20 cellular contexts compared by ENCODE assay signal in the genomic region with DNA sequence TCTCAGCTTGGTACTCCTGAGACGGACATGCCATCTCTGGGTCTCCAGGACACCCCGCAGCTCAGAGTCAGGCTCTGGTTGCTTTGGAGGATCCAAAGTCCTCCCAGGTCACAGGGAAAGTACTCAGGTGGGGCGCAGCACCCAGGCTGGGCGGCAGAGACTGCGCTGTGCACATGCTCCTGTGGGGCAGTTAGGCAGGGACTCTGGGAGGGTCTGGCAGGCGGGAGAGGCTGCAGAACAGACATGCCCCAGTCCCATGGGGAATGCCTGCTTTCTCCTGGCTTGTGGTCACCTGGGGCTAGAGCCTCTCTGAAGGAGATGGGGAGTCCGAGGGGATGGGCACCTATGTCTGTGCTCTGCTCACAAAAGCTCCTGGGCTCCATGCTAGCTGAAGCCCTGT. TPM values are rescaled to one million over a fixed set of nuclear protein-coding genes. Genes with fewer than 3 reads are reported as not detected.
DNase-seq lines count a peak whose midpoint lies in the region; ATAC-seq and TF ChIP-seq lines count a peak whose summit lies in the region.
"Had no signal": no experiment of that assay in that cellular context is flagged by ENCODE, and none has a peak within 500 bp of the region (broad histone marks: within the 10 kb centered on the region; RNA-seq: fewer than 3 reads in every experiment).

No MANE protein-coding gene starts in this region.

- no peak overlapping the region for H3K18ac ChIP-seq in neuronal stem cell (ENCODE audit: low read length)

- no peak overlapping the region for H3K9ac ChIP-seq in Loucy (ENCODE audit: low read depth, low read length, poor library complexity, severe bottlenecking)
- no peak overlapping the region for H3K9ac ChIP-seq in neuronal stem cell (ENCODE audit: low read depth, low read length, poor library complexity)
- H3K9ac ChIP-seq: BLaER1 treated with 17β-estradiol and CSF1 and Interleukin-3, amounts not matched to agents 10 nM and 100 nM had no signal

- no peak overlapping the region for H4K91ac ChIP-seq in neuronal stem cell (ENCODE audit: low read depth, low read length, poor library complexity)

- H3K4me2 ChIP-seq in Loucy (ENCODE audit: low read depth, low read length, poor library complexity, severe bottlenecking): no peak overlapping the region
- H3K4me2 ChIP-seq in neuronal stem cell (ENCODE audit: insufficient read depth, low read length, poor library complexity, severe bottlenecking): no peak overlapping the region
- H3K4me2 ChIP-seq: GM23338 had no signal

- H2BK12ac ChIP-seq in neuronal stem cell (ENCODE audit: low read length): no peak overlapping the region

- H3K79me1 ChIP-seq in neuronal stem cell (ENCODE audit: low read depth, low read length): no peaks in the 10 kb centered on the region

- no peak overlapping the region for H3K23ac ChIP-seq in neuronal stem cell (ENCODE audit: low read depth, low read length, poor library complexity)

- WGBS in esophagus muscularis mucosa: 75% methylated on average over 6 of the region's 7 CpGs
- no CpG with 5 or more reads among the region's 7 CpGs for WGBS in neuronal stem cell (ENCODE audit: extremely low coverage in 2 of 2, insufficient read length in 2 of 2, insufficient replicate concordance in 1 of 2), 2 donors

- DNase-seq in esophagus muscularis mucosa (ENCODE audit: extremely low spot score) (no peak), neuronal stem cell (ENCODE audit: low spot score) (no peak), upper lobe of right lung (no peak), T-helper 1 cell (no peak), cerebellar cortex (ENCODE audit: low spot score) (no peak), hippocampal formation (lab: John Stamatoyannopoulos, UW) (no peak)
- DNase-seq: ACHN, DND-41, NCI-H1417, NCI-H187, NCI-H446, NCI-H526 had no signal

- H3K27me3 ChIP-seq in Loucy (ENCODE audit: insufficient read depth, low read length, poor library complexity, severe bottlenecking) (no peaks in the 10 kb centered on the region), esophagus muscularis mucosa (no peaks in the 10 kb centered on the region), neuronal stem cell (ENCODE audit: control insufficient read depth in 3 of 3, insufficient read depth in 3 of 3, low read depth in 1 of 3, low read length in 3 of 3) (no peaks in the 10 kb centered on the region), upper lobe of right lung (no peaks in the 10 kb centered on the region)
- H3K27me3 ChIP-seq: BLaER1 treated with 17β-estradiol and CSF1 and Interleukin-3, amounts not matched to agents 10 nM and 100 nM; SJSA1 had no signal

- no peaks in the 10 kb centered on the region for H3F3A ChIP-seq in Loucy (ENCODE audit: low read depth)

- peak overlapping the region; percentile 53 for H2BK5ac ChIP-seq in neuronal stem cell (ENCODE audit: low read length)

- H3K79me2 ChIP-seq in Loucy (ENCODE audit: insufficient read depth, low read length): no peaks in the 10 kb centered on the region

- no peak for TF ChIP-seq POLR2A in esophagus muscularis mucosa (IDR thresholded peaks at IDR 0.05; ENCODE audit: low read depth)

- no peaks in the 10 kb centered on the region for H3K9me3 ChIP-seq in Loucy (ENCODE audit: insufficient read depth, low read depth, low read length)
- H3K9me3 ChIP-seq in esophagus muscularis mucosa: no peaks in the 10 kb centered on the region
- no peaks in the 10 kb centered on the region for H3K9me3 ChIP-seq in neuronal stem cell (replicated peaks in 1 of 2; ENCODE audit: control insufficient read depth in 2 of 2, insufficient read depth in 1 of 2, low read depth in 1 of 2, low read length in 2 of 2)
- H3K9me3 ChIP-seq in upper lobe of right lung: no peaks in the 10 kb centered on the region
- H3K9me3 ChIP-seq: BLaER1 treated with 17β-estradiol and CSF1 and Interleukin-3, amounts not matched to agents 10 nM and 100 nM; SJSA1 had no signal

- TF ChIP-seq EP300 in esophagus muscularis mucosa (IDR thresholded peaks at IDR 0.05): no peak

- H3K9me2 ChIP-seq in Loucy (replicated peaks; ENCODE audit: low read depth, low read length): no peaks in the 10 kb centered on the region

- peak overlapping the region; percentile 80 for H2AFZ ChIP-seq in Loucy (ENCODE audit: low read length)
- H2AFZ ChIP-seq in neuronal stem cell (ENCODE audit: low read length): no peak overlapping the region
- H2AFZ ChIP-seq: GM23338 had no signal

- intact Hi-C loops in esophagus muscularis mucosa (cut with DNase I) (no loop called here), upper lobe of right lung (cut with DNase I) (no loop called here)

- no peak overlapping the region for H3K4ac ChIP-seq in neuronal stem cell (ENCODE audit: low read length)

- H4K8ac ChIP-seq in neuronal stem cell (ENCODE audit: low read depth, low read length): no peak overlapping the region

- no peaks in the 10 kb centered on the region for H4K20me1 ChIP-seq in Loucy (ENCODE audit: insufficient read depth, low read length, poor library complexity, severe bottlenecking)
- H4K20me1 ChIP-seq: BLaER1 treated with 17β-estradiol and CSF1 and Interleukin-3, amounts not matched to agents 10 nM and 100 nM had no signal

- TF ChIP-seq CTCF in Loucy (conservative IDR thresholded peaks at IDR 0.05; ENCODE audit: low read length): no peak
- no peak for TF ChIP-seq CTCF in esophagus muscularis mucosa (IDR thresholded peaks at IDR 0.05)
- no peak for TF ChIP-seq CTCF in upper lobe of right lung (IDR thresholded peaks at IDR 0.05)

- H3K27ac ChIP-seq in esophagus muscularis mucosa (replicated peaks in 1 of 4) (peak overlapping the region; percentile 75 to 80 (median 76)), neuronal stem cell (replicated peaks; ENCODE audit: low read length) (no peak overlapping the region), upper lobe of right lung (no peak overlapping the region)
- H3K27ac ChIP-seq: BLaER1 treated with 17β-estradiol and CSF1 and Interleukin-3, amounts not matched to agents 10 nM and 100 nM; SJSA1 had no signal

- H2BK120ac ChIP-seq in neuronal stem cell (ENCODE audit: low read depth, low read length): no peak overlapping the region

- H3K14ac ChIP-seq in neuronal stem cell (ENCODE audit: low read length): peak overlapping the region; percentile 56

- H3K4me3 ChIP-seq in Loucy (ENCODE audit: low read length, poor library complexity, severe bottlenecking) (no peak overlapping the region), esophagus muscularis mucosa (no peak overlapping the region), neuronal stem cell (ENCODE audit: low read length in 2 of 2) (no peak overlapping the region), upper lobe of right lung (no peak overlapping the region)
- H3K4me3 ChIP-seq: BLaER1 treated with 17β-estradiol and CSF1 and Interleukin-3, amounts not matched to agents 10 nM and 100 nM; GM12878; GM23338; SJSA1 had no signal

- H3K36me3 ChIP-seq in Loucy (ENCODE audit: insufficient read depth, low read length): no peaks in the 10 kb centered on the region
- peaks cover 13 to 48% (median 26%) of the 10 kb centered on the region in 4 donors for H3K36me3 ChIP-seq in esophagus muscularis mucosa
- H3K36me3 ChIP-seq in neuronal stem cell (replicated peaks in 1 of 2; ENCODE audit: control insufficient read depth in 2 of 2, insufficient read depth in 2 of 2, low read length in 2 of 2): no peaks in the 10 kb centered on the region
- peaks cover 23% of the 10 kb centered on the region for H3K36me3 ChIP-seq in upper lobe of right lung
- H3K36me3 ChIP-seq: BLaER1 treated with 17β-estradiol and CSF1 and Interleukin-3, amounts not matched to agents 10 nM and 100 nM had no signal

- H3K4me1 ChIP-seq in Loucy (ENCODE audit: insufficient read depth, low read length, poor library complexity, severe bottlenecking) (peaks cover 20% of the 10 kb centered on the region), esophagus muscularis mucosa (peaks cover 7 to 55% (median 55%) of the 10 kb centered on the region in 4 donors), neuronal stem cell (ENCODE audit: control insufficient read depth in 2 of 2, insufficient read depth in 1 of 2, low read depth in 1 of 2, low read length in 2 of 2) (no peaks in the 10 kb centered on the region), upper lobe of right lung (peaks cover 9% of the 10 kb centered on the region)

- ATAC-seq in upper lobe of right lung (peak; percentile 46), HG03159 (IDR thresholded peaks at IDR 0.05; ENCODE audit: unreplicated experiment) (no peak)
- ATAC-seq: Right ventricle myocardium inferior had no signal

- peak overlapping the region; percentile 37 for H2BK15ac ChIP-seq in neuronal stem cell (ENCODE audit: low read length)

- peak overlapping the region; percentile 7 for H2AK5ac ChIP-seq in neuronal stem cell (ENCODE audit: low read depth, low read length)

RNA-seq across cellular contexts. Expression of gene ITGA2, which starts 45.3 kb away (rescaled TPM):
- 1 to 10 TPM; 5.0 to 9.6 (median 7.8) TPM for total RNA-seq in esophagus muscularis mucosa
- 2.0 TPM for polyA plus RNA-seq in neuronal stem cell (2013, experiment 1 of 2)
- polyA plus RNA-seq in neuronal stem cell (2013, experiment 2 of 2): 2.0 TPM
- total RNA-seq in upper lobe of right lung: 17.7 TPM
- polyA plus RNA-seq: IgD-negative memory B cell had no signal

Comparison
In these comparisons a context has a peak if more than half of its experiments do, and no peak if none do; other contexts are left out.
1. H3K27ac ChIP-seq: peak in esophagus muscularis mucosa (4 of 4); none in neuronal stem cell (single experiment) and upper lobe of right lung (single experiment).